In genomic region chr10:110815354-110816004, GRCh38 we compare ENCODE assay signal across 1 cellular context.
A peak's percentile ranks its signal among the peaks of the same experiment; 100 is the strongest.
TF ChIP-seq lines count a peak whose summit lies in the region.

No MANE protein-coding gene starts in this region.

TF ChIP-seq in GM12878, 131 proteins besides CTCF, POLR2A, EP300 and RAD21 (continued from another document and continues in another):
- TF ChIP-seq MYB (IDR thresholded peaks at IDR 0.05; ENCODE audit: borderline replicate concordance, low read depth, low read length) (no peak), POLR2AphosphoS2 (IDR thresholded peaks at IDR 0.05; ENCODE audit: low read depth, low read length) (no peak), FOXM1 (IDR thresholded peaks at IDR 0.05; ENCODE audit: low read depth, low read length) (peak; percentile 93; the same call in 1 of the 2 replicates), RFX5 (IDR thresholded peaks at IDR 0.05; ENCODE audit: low read depth, low read length) (no peak), POU2F2 (IDR thresholded peaks at IDR 0.05; ENCODE audit: borderline replicate concordance, low read depth, low read length) (no peak), ZNF207 (IDR thresholded peaks at IDR 0.05; ENCODE audit: borderline replicate concordance) (no peak), ATF2 (IDR thresholded peaks at IDR 0.05; ENCODE audit: low read length) (peak; percentile 73), TCF12 (IDR thresholded peaks at IDR 0.05; ENCODE audit: low read depth, low read length) (no peak), BCL11A (IDR thresholded peaks at IDR 0.05; ENCODE audit: low read depth, low read length) (peak; percentile 60; the same call in 1 of the 2 replicates), CBFB (IDR thresholded peaks at IDR 0.05; ENCODE audit: low read depth) (no peak), PBX3 (IDR thresholded peaks at IDR 0.05; ENCODE audit: insufficient replicate concordance, low read depth, low read length) (no peak), BACH1 (IDR thresholded peaks at IDR 0.05; ENCODE audit: borderline replicate concordance) (no peak), TAF1 (IDR thresholded peaks at IDR 0.05; ENCODE audit: borderline replicate concordance, low read depth, low read length) (no peak), KLF5 (IDR thresholded peaks at IDR 0.05; ENCODE audit: partially characterized antibody) (no peak), PML (IDR thresholded peaks at IDR 0.05; ENCODE audit: low read length) (no peak), NFIC (IDR thresholded peaks at IDR 0.05; ENCODE audit: low read depth, low read length) (peak; percentile 87; the same call in 1 of the 2 replicates), YBX1 (IDR thresholded peaks at IDR 0.05) (no peak), HDAC6 (IDR thresholded peaks at IDR 0.05; ENCODE audit: unreplicated experiment) (no peak), CHD2 (IDR thresholded peaks at IDR 0.05; ENCODE audit: borderline replicate concordance, low read depth, low read length) (no peak), HDAC2 (IDR thresholded peaks at IDR 0.05) (no peak), RELA (IDR thresholded peaks at IDR 0.05; ENCODE audit: borderline replicate concordance, partially characterized antibody) (peak; percentile 83), ETV6 (conservative IDR thresholded peaks at IDR 0.05 in 1 of 2, IDR thresholded peaks at IDR 0.05 in 1 of 2; ENCODE audit: borderline replicate concordance in 1 of 2, low read depth in 1 of 2) (peak in 1 of 2 experiments; percentile 50; a peak in 1 of 4 replicates), KDM1A (IDR thresholded peaks at IDR 0.05; ENCODE audit: borderline replicate concordance) (no peak), FOS (IDR thresholded peaks at IDR 0.05; ENCODE audit: borderline replicate concordance, extremely low read depth, insufficient read length) (no peak), TCF3 (IDR thresholded peaks at IDR 0.05; ENCODE audit: borderline replicate concordance, insufficient read depth, low read depth, low read length) (no peak), BCL3 (IDR thresholded peaks at IDR 0.05; ENCODE audit: borderline replicate concordance, insufficient read depth, low read depth, low read length, poor library complexity, severe bottlenecking) (peak; percentile 88), MTA3 (IDR thresholded peaks at IDR 0.05; ENCODE audit: borderline replicate concordance, low read length) (0 out of 2 replicates have a peak, but pooled peaks have one; percentile 55), PAX8 (IDR thresholded peaks at IDR 0.05) (no peak), MLLT1 (IDR thresholded peaks at IDR 0.05) (no peak)
- TF ChIP-seq, protein P1, sequence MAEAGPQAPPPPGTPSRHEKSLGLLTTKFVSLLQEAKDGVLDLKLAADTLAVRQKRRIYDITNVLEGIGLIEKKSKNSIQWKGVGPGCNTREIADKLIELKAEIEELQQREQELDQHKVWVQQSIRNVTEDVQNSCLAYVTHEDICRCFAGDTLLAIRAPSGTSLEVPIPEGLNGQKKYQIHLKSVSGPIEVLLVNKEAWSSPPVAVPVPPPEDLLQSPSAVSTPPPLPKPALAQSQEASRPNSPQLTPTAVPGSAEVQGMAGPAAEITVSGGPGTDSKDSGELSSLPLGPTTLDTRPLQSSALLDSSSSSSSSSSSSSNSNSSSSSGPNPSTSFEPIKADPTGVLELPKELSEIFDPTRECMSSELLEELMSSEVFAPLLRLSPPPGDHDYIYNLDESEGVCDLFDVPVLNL (IDR thresholded peaks at IDR 0.05; ENCODE audit: low read depth, low read length): no peak
- TF ChIP-seq, protein P2, sequence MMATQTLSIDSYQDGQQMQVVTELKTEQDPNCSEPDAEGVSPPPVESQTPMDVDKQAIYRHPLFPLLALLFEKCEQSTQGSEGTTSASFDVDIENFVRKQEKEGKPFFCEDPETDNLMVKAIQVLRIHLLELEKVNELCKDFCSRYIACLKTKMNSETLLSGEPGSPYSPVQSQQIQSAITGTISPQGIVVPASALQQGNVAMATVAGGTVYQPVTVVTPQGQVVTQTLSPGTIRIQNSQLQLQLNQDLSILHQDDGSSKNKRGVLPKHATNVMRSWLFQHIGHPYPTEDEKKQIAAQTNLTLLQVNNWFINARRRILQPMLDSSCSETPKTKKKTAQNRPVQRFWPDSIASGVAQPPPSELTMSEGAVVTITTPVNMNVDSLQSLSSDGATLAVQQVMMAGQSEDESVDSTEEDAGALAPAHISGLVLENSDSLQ (IDR thresholded peaks at IDR 0.05): no peak
- TF ChIP-seq, protein P3, sequence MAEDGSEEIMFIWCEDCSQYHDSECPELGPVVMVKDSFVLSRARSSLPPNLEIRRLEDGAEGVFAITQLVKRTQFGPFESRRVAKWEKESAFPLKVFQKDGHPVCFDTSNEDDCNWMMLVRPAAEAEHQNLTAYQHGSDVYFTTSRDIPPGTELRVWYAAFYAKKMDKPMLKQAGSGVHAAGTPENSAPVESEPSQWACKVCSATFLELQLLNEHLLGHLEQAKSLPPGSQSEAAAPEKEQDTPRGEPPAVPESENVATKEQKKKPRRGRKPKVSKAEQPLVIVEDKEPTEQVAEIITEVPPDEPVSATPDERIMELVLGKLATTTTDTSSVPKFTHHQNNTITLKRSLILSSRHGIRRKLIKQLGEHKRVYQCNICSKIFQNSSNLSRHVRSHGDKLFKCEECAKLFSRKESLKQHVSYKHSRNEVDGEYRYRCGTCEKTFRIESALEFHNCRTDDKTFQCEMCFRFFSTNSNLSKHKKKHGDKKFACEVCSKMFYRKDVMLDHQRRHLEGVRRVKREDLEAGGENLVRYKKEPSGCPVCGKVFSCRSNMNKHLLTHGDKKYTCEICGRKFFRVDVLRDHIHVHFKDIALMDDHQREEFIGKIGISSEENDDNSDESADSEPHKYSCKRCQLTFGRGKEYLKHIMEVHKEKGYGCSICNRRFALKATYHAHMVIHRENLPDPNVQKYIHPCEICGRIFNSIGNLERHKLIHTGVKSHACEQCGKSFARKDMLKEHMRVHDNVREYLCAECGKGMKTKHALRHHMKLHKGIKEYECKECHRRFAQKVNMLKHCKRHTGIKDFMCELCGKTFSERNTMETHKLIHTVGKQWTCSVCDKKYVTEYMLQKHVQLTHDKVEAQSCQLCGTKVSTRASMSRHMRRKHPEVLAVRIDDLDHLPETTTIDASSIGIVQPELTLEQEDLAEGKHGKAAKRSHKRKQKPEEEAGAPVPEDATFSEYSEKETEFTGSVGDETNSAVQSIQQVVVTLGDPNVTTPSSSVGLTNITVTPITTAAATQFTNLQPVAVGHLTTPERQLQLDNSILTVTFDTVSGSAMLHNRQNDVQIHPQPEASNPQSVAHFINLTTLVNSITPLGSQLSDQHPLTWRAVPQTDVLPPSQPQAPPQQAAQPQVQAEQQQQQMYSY (CRISPR knock-in tag; IDR thresholded peaks at IDR 0.05): no peak
- TF ChIP-seq, protein P4, sequence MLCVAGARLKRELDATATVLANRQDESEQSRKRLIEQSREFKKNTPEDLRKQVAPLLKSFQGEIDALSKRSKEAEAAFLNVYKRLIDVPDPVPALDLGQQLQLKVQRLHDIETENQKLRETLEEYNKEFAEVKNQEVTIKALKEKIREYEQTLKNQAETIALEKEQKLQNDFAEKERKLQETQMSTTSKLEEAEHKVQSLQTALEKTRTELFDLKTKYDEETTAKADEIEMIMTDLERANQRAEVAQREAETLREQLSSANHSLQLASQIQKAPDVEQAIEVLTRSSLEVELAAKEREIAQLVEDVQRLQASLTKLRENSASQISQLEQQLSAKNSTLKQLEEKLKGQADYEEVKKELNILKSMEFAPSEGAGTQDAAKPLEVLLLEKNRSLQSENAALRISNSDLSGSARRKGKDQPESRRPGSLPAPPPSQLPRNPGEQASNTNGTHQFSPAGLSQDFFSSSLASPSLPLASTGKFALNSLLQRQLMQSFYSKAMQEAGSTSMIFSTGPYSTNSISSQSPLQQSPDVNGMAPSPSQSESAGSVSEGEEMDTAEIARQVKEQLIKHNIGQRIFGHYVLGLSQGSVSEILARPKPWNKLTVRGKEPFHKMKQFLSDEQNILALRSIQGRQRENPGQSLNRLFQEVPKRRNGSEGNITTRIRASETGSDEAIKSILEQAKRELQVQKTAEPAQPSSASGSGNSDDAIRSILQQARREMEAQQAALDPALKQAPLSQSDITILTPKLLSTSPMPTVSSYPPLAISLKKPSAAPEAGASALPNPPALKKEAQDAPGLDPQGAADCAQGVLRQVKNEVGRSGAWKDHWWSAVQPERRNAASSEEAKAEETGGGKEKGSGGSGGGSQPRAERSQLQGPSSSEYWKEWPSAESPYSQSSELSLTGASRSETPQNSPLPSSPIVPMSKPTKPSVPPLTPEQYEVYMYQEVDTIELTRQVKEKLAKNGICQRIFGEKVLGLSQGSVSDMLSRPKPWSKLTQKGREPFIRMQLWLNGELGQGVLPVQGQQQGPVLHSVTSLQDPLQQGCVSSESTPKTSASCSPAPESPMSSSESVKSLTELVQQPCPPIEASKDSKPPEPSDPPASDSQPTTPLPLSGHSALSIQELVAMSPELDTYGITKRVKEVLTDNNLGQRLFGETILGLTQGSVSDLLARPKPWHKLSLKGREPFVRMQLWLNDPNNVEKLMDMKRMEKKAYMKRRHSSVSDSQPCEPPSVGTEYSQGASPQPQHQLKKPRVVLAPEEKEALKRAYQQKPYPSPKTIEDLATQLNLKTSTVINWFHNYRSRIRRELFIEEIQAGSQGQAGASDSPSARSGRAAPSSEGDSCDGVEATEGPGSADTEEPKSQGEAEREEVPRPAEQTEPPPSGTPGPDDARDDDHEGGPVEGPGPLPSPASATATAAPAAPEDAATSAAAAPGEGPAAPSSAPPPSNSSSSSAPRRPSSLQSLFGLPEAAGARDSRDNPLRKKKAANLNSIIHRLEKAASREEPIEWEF (IDR thresholded peaks at IDR 0.05; ENCODE audit: insufficient replicate concordance, low read depth, low read length): no peak
- TF ChIP-seq, protein P5, sequence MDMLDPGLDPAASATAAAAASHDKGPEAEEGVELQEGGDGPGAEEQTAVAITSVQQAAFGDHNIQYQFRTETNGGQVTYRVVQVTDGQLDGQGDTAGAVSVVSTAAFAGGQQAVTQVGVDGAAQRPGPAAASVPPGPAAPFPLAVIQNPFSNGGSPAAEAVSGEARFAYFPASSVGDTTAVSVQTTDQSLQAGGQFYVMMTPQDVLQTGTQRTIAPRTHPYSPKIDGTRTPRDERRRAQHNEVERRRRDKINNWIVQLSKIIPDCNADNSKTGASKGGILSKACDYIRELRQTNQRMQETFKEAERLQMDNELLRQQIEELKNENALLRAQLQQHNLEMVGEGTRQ (IDR thresholded peaks at IDR 0.05; ENCODE audit: borderline replicate concordance, low read depth, low read length): no peak
- TF ChIP-seq, protein P6, sequence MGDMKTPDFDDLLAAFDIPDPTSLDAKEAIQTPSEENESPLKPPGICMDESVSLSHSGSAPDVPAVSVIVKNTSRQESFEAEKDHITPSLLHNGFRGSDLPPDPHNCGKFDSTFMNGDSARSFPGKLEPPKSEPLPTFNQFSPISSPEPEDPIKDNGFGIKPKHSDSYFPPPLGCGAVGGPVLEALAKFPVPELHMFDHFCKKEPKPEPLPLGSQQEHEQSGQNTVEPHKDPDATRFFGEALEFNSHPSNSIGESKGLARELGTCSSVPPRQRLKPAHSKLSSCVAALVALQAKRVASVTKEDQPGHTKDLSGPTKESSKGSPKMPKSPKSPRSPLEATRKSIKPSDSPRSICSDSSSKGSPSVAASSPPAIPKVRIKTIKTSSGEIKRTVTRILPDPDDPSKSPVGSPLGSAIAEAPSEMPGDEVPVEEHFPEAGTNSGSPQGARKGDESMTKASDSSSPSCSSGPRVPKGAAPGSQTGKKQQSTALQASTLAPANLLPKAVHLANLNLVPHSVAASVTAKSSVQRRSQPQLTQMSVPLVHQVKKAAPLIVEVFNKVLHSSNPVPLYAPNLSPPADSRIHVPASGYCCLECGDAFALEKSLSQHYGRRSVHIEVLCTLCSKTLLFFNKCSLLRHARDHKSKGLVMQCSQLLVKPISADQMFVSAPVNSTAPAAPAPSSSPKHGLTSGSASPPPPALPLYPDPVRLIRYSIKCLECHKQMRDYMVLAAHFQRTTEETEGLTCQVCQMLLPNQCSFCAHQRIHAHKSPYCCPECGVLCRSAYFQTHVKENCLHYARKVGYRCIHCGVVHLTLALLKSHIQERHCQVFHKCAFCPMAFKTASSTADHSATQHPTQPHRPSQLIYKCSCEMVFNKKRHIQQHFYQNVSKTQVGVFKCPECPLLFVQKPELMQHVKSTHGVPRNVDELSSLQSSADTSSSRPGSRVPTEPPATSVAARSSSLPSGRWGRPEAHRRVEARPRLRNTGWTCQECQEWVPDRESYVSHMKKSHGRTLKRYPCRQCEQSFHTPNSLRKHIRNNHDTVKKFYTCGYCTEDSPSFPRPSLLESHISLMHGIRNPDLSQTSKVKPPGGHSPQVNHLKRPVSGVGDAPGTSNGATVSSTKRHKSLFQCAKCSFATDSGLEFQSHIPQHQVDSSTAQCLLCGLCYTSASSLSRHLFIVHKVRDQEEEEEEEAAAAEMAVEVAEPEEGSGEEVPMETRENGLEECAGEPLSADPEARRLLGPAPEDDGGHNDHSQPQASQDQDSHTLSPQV (IDR thresholded peaks at IDR 0.05): no peak
